Comparison of ENCODE assay signal across 8 cellular contexts in the genomic region with DNA sequence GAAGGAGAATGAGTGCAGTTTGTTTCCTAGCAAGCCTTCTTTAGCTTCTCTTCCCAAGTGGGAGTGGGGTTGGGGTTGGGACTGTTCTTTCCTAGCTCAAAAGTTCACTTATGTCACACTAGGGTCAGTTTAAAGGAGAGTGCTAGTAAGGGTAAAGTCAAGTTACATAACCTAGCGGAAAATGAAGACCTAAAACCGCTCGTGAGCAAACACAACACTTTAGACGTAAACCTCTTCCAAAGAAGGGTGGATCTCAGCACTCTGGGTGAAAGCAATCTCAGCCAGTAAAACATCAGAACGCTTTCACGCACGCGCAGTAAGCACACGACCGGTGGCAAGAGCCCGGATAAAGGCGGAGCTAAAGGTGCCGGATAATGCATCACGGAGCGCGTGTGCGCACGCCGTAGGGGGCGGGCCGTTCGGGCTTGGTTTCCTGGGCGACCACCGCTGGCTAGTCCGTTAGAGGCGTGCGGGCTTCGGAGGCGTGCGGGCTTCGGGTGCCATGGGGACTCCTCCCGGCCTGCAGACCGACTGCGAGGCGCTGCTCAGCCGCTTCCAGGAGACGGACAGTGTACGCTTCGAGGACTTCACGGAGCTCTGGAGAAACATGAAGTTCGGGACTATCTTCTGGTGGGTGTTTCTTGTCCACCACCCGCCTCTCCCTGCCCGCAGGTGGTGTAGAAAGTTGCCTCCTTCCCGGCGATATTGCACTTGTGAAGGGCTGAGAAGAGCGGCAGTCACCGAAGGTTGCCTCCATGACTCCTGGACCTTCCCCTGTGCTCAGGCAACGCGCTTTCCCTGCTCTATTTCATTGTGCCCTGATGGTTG.
DNase-seq lines count a peak whose midpoint lies in the region; ATAC-seq and TF ChIP-seq lines count a peak whose summit lies in the region.

A gene with protein sequence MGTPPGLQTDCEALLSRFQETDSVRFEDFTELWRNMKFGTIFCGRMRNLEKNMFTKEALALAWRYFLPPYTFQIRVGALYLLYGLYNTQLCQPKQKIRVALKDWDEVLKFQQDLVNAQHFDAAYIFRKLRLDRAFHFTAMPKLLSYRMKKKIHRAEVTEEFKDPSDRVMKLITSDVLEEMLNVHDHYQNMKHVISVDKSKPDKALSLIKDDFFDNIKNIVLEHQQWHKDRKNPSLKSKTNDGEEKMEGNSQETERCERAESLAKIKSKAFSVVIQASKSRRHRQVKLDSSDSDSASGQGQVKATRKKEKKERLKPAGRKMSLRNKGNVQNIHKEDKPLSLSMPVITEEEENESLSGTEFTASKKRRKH (plus strand): TSS at position 462 of the 828 bp plus-strand sequence. CDS start 41 bp downstream, at position 503.

- TF ChIP-seq CTCF in neutrophil (IDR thresholded peaks at IDR 0.05) = no peak

- H3K9me3 ChIP-seq in SK-N-MC (ENCODE audit: low read depth, low read length) (no peaks in the 10 kb centered on the region), neutrophil (no peaks in the 10 kb centered on the region)

- peaks cover 50% of the 10 kb centered on the region for H3K4me1 Mint-ChIP-seq in activated naive CD4-positive, alpha-beta T cell treated with anti-CD3 and anti-CD28 coated beads, Interleukin-2, amount 50 U/mL, for 24 hours

- ATAC-seq in HG02588 (IDR thresholded peaks at IDR 0.05; ENCODE audit: unreplicated experiment) = peak; percentile 100

- no peaks in the 10 kb centered on the region for H3K27me3 Mint-ChIP-seq in activated naive CD4-positive, alpha-beta T cell treated with anti-CD3 and anti-CD28 coated beads, Interleukin-2, amount 50 U/mL, for 24 hours

- DNase-seq in NCI-H1048 (lab: John Stamatoyannopoulos, UW) (peak; percentile 92), SK-N-MC (ENCODE audit: low read depth, low spot score) (peak; percentile 93), germinal center (ENCODE audit: low spot score) (peak; percentile 99), substantia nigra (lab: John Stamatoyannopoulos, UW) (peak; percentile 48 to 97 (median 91))

- peaks cover 6% of the 10 kb centered on the region for H3K36me3 Mint-ChIP-seq in activated naive CD4-positive, alpha-beta T cell treated with anti-CD3 and anti-CD28 coated beads, Interleukin-2, amount 50 U/mL, for 24 hours

- H3K27ac Mint-ChIP-seq in activated naive CD4-positive, alpha-beta T cell treated with anti-CD3 and anti-CD28 coated beads, Interleukin-2, amount 50 U/mL, for 24 hours = peak within 1 kb of the TSS; percentile 97

- H3K27me3 ChIP-seq in neutrophil = no peaks in the 10 kb centered on the region

- no peaks in the 10 kb centered on the region for H3K9me3 Mint-ChIP-seq in activated naive CD4-positive, alpha-beta T cell treated with anti-CD3 and anti-CD28 coated beads, Interleukin-2, amount 50 U/mL, for 24 hours

- peak within 1 kb of the TSS; percentile 91 for H3K27ac ChIP-seq in SK-N-MC
- H3K27ac ChIP-seq in neutrophil = peak within 1 kb of the TSS; percentile 86
- H3K27ac ChIP-seq in substantia nigra (ENCODE audit: low read depth, low read length, poor library complexity, severe bottlenecking) = peak within 1 kb of the TSS; percentile 75

- peaks cover 11 to 16% of the 10 kb centered on the region in 2 experiments for H3K4me1 ChIP-seq in neutrophil (ENCODE audit: control insufficient read depth in 1 of 2, insufficient read depth in 1 of 2, low read depth in 1 of 2, low read length in 1 of 2)

- H3K9ac ChIP-seq in SK-N-MC (ENCODE audit: insufficient read length) = peak within 1 kb of the TSS; percentile 88

- peaks cover 10% of the 10 kb centered on the region; the same call in 1 of the 2 replicates for H3K36me3 ChIP-seq in SK-N-MC (ENCODE audit: insufficient read depth, low read length)
- no peaks in the 10 kb centered on the region for H3K36me3 ChIP-seq in neutrophil

- H3K4me3 ChIP-seq in GM08714 (ENCODE audit: low read length) (peak within 1 kb of the TSS; percentile 94), SK-N-MC (peak within 1 kb of the TSS; percentile 99), neutrophil (ENCODE audit: low read depth in 1 of 2, low read length in 1 of 2) (peak within 1 kb of the TSS; percentile 76 to 92)

- H3K4me3 Mint-ChIP-seq in activated naive CD4-positive, alpha-beta T cell treated with anti-CD3 and anti-CD28 coated beads, Interleukin-2, amount 50 U/mL, for 24 hours = peak within 1 kb of the TSS; percentile 99

Comparison
In these comparisons a context has a peak if more than half of its experiments do, and no peak if none do; other contexts are left out.
1. Peak in every context shown above with its lines: DNase-seq, ATAC-seq, H3K4me3 ChIP-seq and H3K27ac ChIP-seq.